In the genomic region with DNA sequence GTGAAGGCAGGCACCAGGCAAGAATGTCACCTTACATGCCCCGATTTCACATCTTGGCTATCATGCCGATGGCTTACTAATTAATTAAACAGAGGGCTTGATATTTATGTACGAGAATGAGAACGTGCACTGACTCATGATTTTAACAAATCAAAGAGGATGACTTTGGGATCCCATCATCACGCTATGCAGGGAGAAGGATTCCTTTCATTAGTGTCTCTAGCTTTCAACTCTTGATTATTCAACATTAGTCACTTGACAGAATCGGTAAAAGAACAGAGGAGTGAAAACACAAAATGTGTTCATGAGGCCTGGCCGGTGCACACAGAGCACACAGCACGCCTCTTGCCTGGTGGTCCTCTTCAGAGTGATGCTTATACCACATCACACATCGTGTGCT, we compare ENCODE assay signal across 30 cellular contexts.
DNase-seq lines count a peak whose midpoint lies in the region; ATAC-seq, FAIRE-seq and TF ChIP-seq lines count a peak whose summit lies in the region.
"Had no signal": no experiment of that assay in that cellular context is flagged by ENCODE, and none has a peak within 500 bp of the region (broad histone marks: within the 10 kb centered on the region; RNA-seq: fewer than 3 reads in every experiment).

No MANE protein-coding gene starts in this region.

- no peaks in the 10 kb centered on the region for H3K4me1 ChIP-seq in CD8-positive, alpha-beta T cell (ENCODE audit: insufficient read depth, low read length)
- H3K4me1 ChIP-seq: ascending aorta, BE2C, pancreas, right atrium auricular region, suprapubic skin had no signal

- H3K27me3 Mint-ChIP-seq in CD8-positive, alpha-beta T cell (ENCODE audit: low read depth): no peaks in the 10 kb centered on the region
- H3K27me3 Mint-ChIP-seq: activated naive CD8-positive, alpha-beta T cell had no signal

- no peak overlapping the region for H3K27ac Mint-ChIP-seq in CD8-positive, alpha-beta T cell
- H3K27ac Mint-ChIP-seq: activated naive CD8-positive, alpha-beta T cell had no signal

- no peak for FAIRE-seq in bronchial epithelial cell (lab: Jason Lieb, UNC)
- FAIRE-seq: A204.1, pancreas, small intestine had no signal

- TF ChIP-seq CTCF in bronchial epithelial cell (IDR thresholded peaks at IDR 0.05; ENCODE audit: insufficient read depth, low read length, severe bottlenecking): no peak
- no peak for TF ChIP-seq CTCF in CD8-positive, alpha-beta T cell (IDR thresholded peaks at IDR 0.05)

- no peak overlapping the region for H3K4me3 Mint-ChIP-seq in CD8-positive, alpha-beta T cell
- H3K4me3 Mint-ChIP-seq: activated naive CD8-positive, alpha-beta T cell; neural crest cell had no signal

- H3K36me3 Mint-ChIP-seq in CD8-positive, alpha-beta T cell: peaks cover 6% of the 10 kb centered on the region

- H3K4me3 ChIP-seq in bronchial epithelial cell (ENCODE audit: low read depth, low read length): no peak overlapping the region
- no peak overlapping the region for H3K4me3 ChIP-seq in CD8-positive, alpha-beta T cell (ENCODE audit: low read depth, low read length)
- H3K4me3 ChIP-seq: ascending aorta, pancreas, right atrium auricular region, SK-N-MC, suprapubic skin had no signal

- H3K4me1 Mint-ChIP-seq in CD8-positive, alpha-beta T cell (ENCODE audit: low read depth): no peaks in the 10 kb centered on the region
- H3K4me1 Mint-ChIP-seq: neural crest cell had no signal

- no peaks in the 10 kb centered on the region for H3K36me3 ChIP-seq in bronchial epithelial cell (ENCODE audit: control insufficient read depth, insufficient read depth, low read length)
- no peaks in the 10 kb centered on the region for H3K36me3 ChIP-seq in CD8-positive, alpha-beta T cell (ENCODE audit: insufficient read depth, low read length)
- H3K36me3 ChIP-seq: ascending aorta, pancreas, right atrium auricular region, suprapubic skin had no signal

- no peak overlapping the region for H3K27ac ChIP-seq in CD8-positive, alpha-beta T cell (ENCODE audit: low read depth, low read length)
- H3K27ac ChIP-seq: ascending aorta, pancreas, right atrium auricular region, SK-N-MC, suprapubic skin had no signal

- CTCF ChIA-PET in CD8-positive, alpha-beta T cell (lab: Charles Lee): no interaction called here

- peaks cover 21% of the 10 kb centered on the region for H3K9me3 Mint-ChIP-seq in CD8-positive, alpha-beta T cell

- H3K9me3 ChIP-seq in CD8-positive, alpha-beta T cell (ENCODE audit: low read length): no peaks in the 10 kb centered on the region
- H3K9me3 ChIP-seq: BE2C had no signal

- intact Hi-C loops in CD8-positive, alpha-beta T cell (cut with DNase I, micrococcal nuclease): no loop called here

- H3K27me3 ChIP-seq in bronchial epithelial cell (ENCODE audit: control insufficient read depth, insufficient read depth, low read length): no peaks in the 10 kb centered on the region
- no peaks in the 10 kb centered on the region for H3K27me3 ChIP-seq in CD8-positive, alpha-beta T cell (ENCODE audit: insufficient read depth, low read length)
- H3K27me3 ChIP-seq: ascending aorta, BE2C, pancreas, right atrium auricular region, suprapubic skin had no signal

- ATAC-seq in CD8-positive, alpha-beta T cell: no peak
- ATAC-seq: HCT116, left lobe of liver, pancreas had no signal

- POLR2A ChIA-PET in CD8-positive, alpha-beta T cell (lab: Charles Lee): no interaction called here

- peak; percentile 33 for DNase-seq in Ammon's horn (ENCODE audit: low spot score)
- DNase-seq in NCI-H128 (lab: John Stamatoyannopoulos, UW; ENCODE audit: unreplicated experiment): peak; percentile 76
- peak; percentile 76 for DNase-seq in bronchial epithelial cell (ENCODE audit: low read depth)
- peak; percentile 89 for DNase-seq in kidney tubule cell (ENCODE audit: low spot score)
- DNase-seq in CD8-positive, alpha-beta T cell: no peak
- no peak for DNase-seq in NCI-H1436 treated with DMSO at 0.1 percent for 48 hours (lab: John Stamatoyannopoulos, UW)
- no peak for DNase-seq in GDM1 (lab: John Stamatoyannopoulos, UW)
- no peak for DNase-seq in epidermal melanocyte (ENCODE audit: insufficient read length, low spot score)
- DNase-seq: activated CD4-positive, alpha-beta T cell treated with anti-CD3 and anti-CD28 coated beads, Interleukin-2, amount 50 U/mL, for 1 hour; activated CD4-positive, CD25-positive, alpha-beta regulatory T cell; activated effector memory CD4-positive, alpha-beta T cell treated with anti-CD3 and anti-CD28 coated beads, Interleukin-2, amount 50 U/mL, for 16 hours; activated T-cell treated with anti-CD3 and anti-CD28 coated beads, Interleukin-2, amount 50 U/mL, for 1 hour; BE2C; cerebellar nuclear complex; DMS153; Kasumi-1; mesenchymal stem cell; NCI-H2107; pancreas; small intestine; stimulated activated naive CD4-positive, alpha-beta T cell had no signal

Comparison
In these comparisons a context has a peak if more than half of its experiments do, and no peak if none do; other contexts are left out.
1. DNase-seq: peak in Ammon's horn (single experiment), NCI-H128 (single experiment), bronchial epithelial cell (single experiment) and kidney tubule cell (single experiment); none in CD8-positive, alpha-beta T cell (0 of 7), NCI-H1436 treated with DMSO at 0.1 percent for 48 hours (single experiment), GDM1 (single experiment) and epidermal melanocyte (single experiment).